ENCODE assay signal across 26 cellular contexts in the genomic region with DNA sequence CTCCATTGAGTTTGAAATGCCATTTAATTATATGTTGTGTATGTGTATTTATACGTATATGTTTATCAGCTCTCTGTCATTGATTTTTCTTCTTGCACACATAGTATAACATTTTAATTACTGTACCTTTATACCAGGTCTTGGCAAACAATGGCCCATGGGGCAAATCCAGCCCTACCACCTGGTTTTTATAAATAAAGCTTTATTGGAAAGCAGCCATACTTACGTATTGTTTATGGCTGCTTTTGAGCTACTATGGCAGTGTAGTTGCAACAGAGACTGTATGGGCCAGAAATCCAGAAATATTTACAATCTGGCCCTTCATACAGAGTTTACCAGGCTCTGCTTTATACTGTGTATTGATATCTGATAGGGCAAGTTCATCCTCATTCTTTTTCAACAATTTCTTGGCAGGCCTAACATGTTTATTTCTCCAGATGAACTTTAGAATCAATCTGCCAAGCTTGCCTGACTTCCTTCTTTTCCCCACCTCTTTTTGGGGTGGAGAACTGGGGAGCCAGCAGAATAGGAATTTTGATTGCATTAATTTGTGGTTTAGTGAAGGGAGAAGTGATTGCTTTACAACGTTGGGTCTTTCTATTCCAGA. TPM values are rescaled to one million over a fixed set of nuclear protein-coding genes. Genes with fewer than 3 reads are reported as not detected.
DNase-seq lines count a peak whose midpoint lies in the region; ATAC-seq, FAIRE-seq and TF ChIP-seq lines count a peak whose summit lies in the region.
"Had no signal": no experiment of that assay in that cellular context is flagged by ENCODE, and none has a peak within 500 bp of the region (broad histone marks: within the 10 kb centered on the region; RNA-seq: fewer than 3 reads in every experiment).

No MANE protein-coding gene starts in this region.

- no peak overlapping the region for H3K4me3 ChIP-seq in K562
- peak overlapping the region in 1 of 3 donors; percentile 15 for H3K4me3 ChIP-seq in right lobe of liver
- H3K4me3 ChIP-seq: suprapubic skin had no signal

- no peaks in the 10 kb centered on the region for H3K27me3 Mint-ChIP-seq in type B pancreatic cell
- H3K27me3 Mint-ChIP-seq: activated B cell treated with CpG ODN at 0.5 μM for 24 hours; activated naive CD8-positive, alpha-beta T cell treated with anti-CD3 and anti-CD28 coated beads, Interleukin-2, amount 10 ng/mL, durations not matched to agents 7 days and 5 days had no signal

- peaks cover 36% of the 10 kb centered on the region for H3K36me3 ChIP-seq in K562 (ENCODE audit: control insufficient read depth, insufficient read depth, low read length)
- peaks cover 0 to 3% (median 1%) of the 10 kb centered on the region in 4 donors for H3K36me3 ChIP-seq in right lobe of liver

- H3K4me2 ChIP-seq in K562 (ENCODE audit: insufficient read depth, low read length): no peak overlapping the region

- TF ChIP-seq RAD21 in K562 (CRISPR knock-in tag; conservative IDR thresholded peaks at IDR 0.05 in 1 of 2, IDR thresholded peaks at IDR 0.05 in 1 of 2): no peak

- H3K36me3 Mint-ChIP-seq in type B pancreatic cell: no peaks in the 10 kb centered on the region

- intact Hi-C loops in K562 (cut with micrococcal nuclease) (no loop called here), right lobe of liver (cut with DNase I) (no loop called here)

- no peak for ATAC-seq in K562
- peak; percentile 85 to 91 (median 89) for ATAC-seq in right lobe of liver
- ATAC-seq in GM21367 (IDR thresholded peaks at IDR 0.05; ENCODE audit: unreplicated experiment): no peak
- ATAC-seq in HG03520 (IDR thresholded peaks at IDR 0.05; ENCODE audit: unreplicated experiment): no peak
- ATAC-seq: esophagus mucosa had no signal

- peaks cover 84% of the 10 kb centered on the region for H3K79me2 ChIP-seq in K562 (ENCODE audit: control insufficient read depth, insufficient read depth, low read length)

- peaks cover 33% of the 10 kb centered on the region for H3K4me1 Mint-ChIP-seq in type B pancreatic cell (ENCODE audit: unreplicated experiment)

- no peaks in the 10 kb centered on the region for H3K27me3 ChIP-seq in K562 (ENCODE audit: control insufficient read depth in 2 of 2, insufficient read depth in 2 of 2, low read length in 2 of 2)
- no peaks in the 10 kb centered on the region for H3K27me3 ChIP-seq in right lobe of liver
- H3K27me3 ChIP-seq: suprapubic skin had no signal

- TF ChIP-seq POLR2A in K562 (conservative IDR thresholded peaks at IDR 0.05): no peak
- no peak for TF ChIP-seq POLR2A in right lobe of liver (IDR thresholded peaks at IDR 0.05)

- H3K27ac Mint-ChIP-seq in type B pancreatic cell: peak overlapping the region; percentile 23
- H3K27ac Mint-ChIP-seq: activated B cell treated with CpG ODN at 0.5 μM for 24 hours; activated naive CD8-positive, alpha-beta T cell treated with anti-CD3 and anti-CD28 coated beads, Interleukin-2, amount 10 ng/mL, durations not matched to agents 7 days and 5 days; CD14-positive monocyte had no signal

- H3K9me3 ChIP-seq in K562 (replicated peaks; ENCODE audit: control insufficient read depth, insufficient read depth, low read depth, low read length): no peaks in the 10 kb centered on the region
- H3K9me3 ChIP-seq in right lobe of liver: no peaks in the 10 kb centered on the region
- H3K9me3 ChIP-seq: suprapubic skin had no signal

- no peak overlapping the region for H2AFZ ChIP-seq in K562 (ENCODE audit: low read depth, low read length)

- in situ Hi-C loops in K562 (cut with MboI): no loop called here

- peaks cover 4% of the 10 kb centered on the region for H4K20me1 ChIP-seq in K562 (replicated peaks; ENCODE audit: control insufficient read depth, insufficient read depth, low read length)

- no peak overlapping the region for H3K27ac ChIP-seq in K562 (ENCODE audit: extremely low read depth, low read depth, low read length)
- peak overlapping the region in 2 of 3 donors; percentile 39 to 55 for H3K27ac ChIP-seq in right lobe of liver
- H3K27ac ChIP-seq: 22Rv1, suprapubic skin had no signal

- CTCF ChIA-PET in K562 (lab: Yijun Ruan, JAX; ENCODE audit: low intra/inter-chr PET ratio): no interaction called here

- no peak overlapping the region for H3K9ac ChIP-seq in K562 (ENCODE audit: insufficient read depth in 1 of 2, low read depth in 2 of 2, low read length in 2 of 2)

- 85% methylated on average over 3 of the region's 3 CpGs for WGBS in K562 (ENCODE audit: insufficient coverage, low coverage, missing lambda C conversion rate)
- 21% methylated on average over 3 of the region's 3 CpGs for WGBS in right lobe of liver (ENCODE audit: insufficient coverage, low coverage, low lambda C conversion rate, missing lambda C conversion rate)

- POLR2A ChIA-PET in K562 (lab: Yijun Ruan, JAX): interaction anchor here (0.9 kb wide), 1 partner anchor 120 kb away, joined by 3 read pairs; no protein-coding TSS in a partner anchor

- peak; percentile 7 to 35 for DNase-seq in NCI-H2081 (lab: John Stamatoyannopoulos, UW)
- DNase-seq in NCI-H2081 treated with DMSO at 0.1 percent for 48 hours (lab: John Stamatoyannopoulos, UW): no peak
- DNase-seq in K562 (ENCODE audit: extremely low read depth in 1 of 4, low spot score in 3 of 4): no peak
- no peak for DNase-seq in right lobe of liver
- no peak for DNase-seq in type B pancreatic cell (ENCODE audit: extremely low spot score, unreplicated experiment)
- DNase-seq in COLO668 (lab: John Stamatoyannopoulos, UW; ENCODE audit: unreplicated experiment): no peak
- DNase-seq: activated B cell treated with CpG ODN at 0.5 μM for 24 hours; activated CD8-positive, alpha-beta memory T cell treated with anti-CD3 and anti-CD28 coated beads for 24 hours; activated naive CD8-positive, alpha-beta T cell treated with anti-CD3 and anti-CD28 coated beads, Interleukin-2, amount 10 ng/mL, durations not matched to agents 7 days and 5 days; DMS53; HCEC 1CT; kidney; NCI-H1694 treated with DMSO at 0.1 percent for 48 hours; NCI-H510A treated with DMSO at 0.1 percent for 48 hours; OCI-M1; SIG-M5; stimulated activated CD4-positive, alpha-beta T cell treated with anti-CD3 and anti-CD28 coated beads, Interleukin-4, amount 100 ng/mL, for 4 hours; stimulated activated CD8-positive, alpha-beta memory T cell treated with anti-CD3 and anti-CD28 coated beads, Interleukin-4, amount 100 ng/mL, for 48 hours had no signal

- H3K4me3 Mint-ChIP-seq in type B pancreatic cell: no peak overlapping the region
- H3K4me3 Mint-ChIP-seq: activated B cell treated with CpG ODN at 0.5 μM for 24 hours; activated naive CD8-positive, alpha-beta T cell treated with anti-CD3 and anti-CD28 coated beads, Interleukin-2, amount 10 ng/mL, durations not matched to agents 7 days and 5 days; CD14-positive monocyte had no signal

- no peaks in the 10 kb centered on the region for H3K9me1 ChIP-seq in K562 (ENCODE audit: control insufficient read depth, insufficient read depth, low read length)

- BruUV-seq in K562 (replicated peaks; lab: Mats Ljungman, UMichigan): no TSS peak

- no peaks in the 10 kb centered on the region for H3K9me3 Mint-ChIP-seq in type B pancreatic cell
- H3K9me3 Mint-ChIP-seq: activated B cell treated with CpG ODN at 0.5 μM for 24 hours; activated naive CD8-positive, alpha-beta T cell treated with anti-CD3 and anti-CD28 coated beads, Interleukin-2, amount 10 ng/mL, durations not matched to agents 7 days and 5 days had no signal

- TF ChIP-seq EP300 in K562 (IDR thresholded peaks at IDR 0.05; ENCODE audit: low read length): no peak

- no peak for FAIRE-seq in K562 (lab: Jason Lieb, UNC)
- FAIRE-seq: GM18507, GM19239 had no signal

- H3K4me1 ChIP-seq in K562 (replicated peaks in 1 of 2; ENCODE audit: control insufficient read depth in 2 of 2, insufficient read depth in 2 of 2, low read length in 2 of 2) (peaks cover 0 to 4% of the 10 kb centered on the region in 2 experiments; a peak in 3 of 5 replicates), right lobe of liver (peaks cover 0 to 60% (median 20%) of the 10 kb centered on the region in 4 donors)

- no peak for TF ChIP-seq CTCF in K562 (IDR thresholded peaks at IDR 0.05 in 2 of 3, conservative IDR thresholded peaks at IDR 0.05 in 1 of 3; ENCODE audit: insufficient read depth in 2 of 3, low read depth in 1 of 3, low read length in 3 of 3)
- TF ChIP-seq CTCF in right lobe of liver (IDR thresholded peaks at IDR 0.05): no peak
- no peak for TF ChIP-seq CTCF in type B pancreatic cell (conservative IDR thresholded peaks at IDR 0.05)

TF ChIP-seq in K562, 482 proteins besides CTCF, POLR2A, EP300 and RAD21 (continues in another document):
- TF ChIP-seq PRPF4 (IDR thresholded peaks at IDR 0.05; ENCODE audit: insufficient read depth, low read depth, low read length, poor library complexity, severe bottlenecking): no peak
- TF ChIP-seq TAF1 (IDR thresholded peaks at IDR 0.05; ENCODE audit: control insufficient read depth, extremely low read depth, insufficient read depth, low read length, severe bottlenecking): no peak

RNA-seq across cellular contexts. Expression of a gene that starts 15.8 kb away (rescaled TPM):
- total RNA-seq in K562 (2011; cell fraction: chromatin; rRNA removed; ENCODE audit: low replicate concordance): 80.2 and 176 TPM in 2 replicates
- 38.9 and 51.6 TPM in 2 replicates for total RNA-seq in K562 (2011; cell fraction: nucleolus; rRNA removed)
- total RNA-seq in K562 (2011; cell fraction: nucleoplasm; rRNA removed): 69.4 and 90.5 TPM in 2 replicates
- 15.1 and 17.1 TPM in 2 replicates for total RNA-seq in K562 (2014; rRNA removed)
- total RNA-seq in K562 (2014; rRNA removed; fragmentation: Illumina TruSeq; extraction: Trizol): 28.8 and 31.3 TPM in 2 replicates
- total RNA-seq in K562 (2015; rRNA removed; fragmentation: Illumina TruSeq; extraction: Trizol): 23.0 TPM in 2 replicates
- 33.5 and 35.3 TPM in 2 replicates for total RNA-seq in K562 (2021)
- polyA plus RNA-seq in K562 (2011; rRNA removed): 61.0 and 73.5 TPM in 2 replicates
- 21.4 and 24.4 TPM in 2 replicates for polyA plus RNA-seq in K562 (2011; cell fraction: cytosol; rRNA removed)
- 195 and 229 TPM in 2 replicates for polyA plus RNA-seq in K562 (2011; cell fraction: nucleus; rRNA removed)
- 18.7 and 19.5 TPM in 2 replicates for polyA plus RNA-seq in K562 (2012)
- polyA plus RNA-seq in K562 (2014; fragmentation: Illumina TruSeq; extraction: Trizol): 20.5 and 22.8 TPM in 2 replicates
- 10 to 100 TPM; 17.0 TPM for polyA plus RNA-seq in K562 (2014; fragmentation: Nextera tagmentation; extraction: Ambion mirVana)
- 27.0 and 32.0 TPM in 2 replicates for polyA plus RNA-seq in K562 (2014; rRNA removed)
- 100 and 104 TPM in 2 replicates for polyA minus RNA-seq in K562 (2011; rRNA and poly(A)+ RNA removed)
- polyA minus RNA-seq in K562 (2011; cell fraction: cytosol; rRNA and poly(A)+ RNA removed): 14.4 and 32.4 TPM in 2 replicates
- 74.2 and 101 TPM in 2 replicates for polyA minus RNA-seq in K562 (2011; cell fraction: nucleus; rRNA and poly(A)+ RNA removed)
- total RNA-seq in right lobe of liver: 10 to 100 TPM; 22.6 to 62.4 (median 37.0) TPM
- total RNA-seq in type B pancreatic cell (ENCODE audit: low replicate concordance): 27.5 and 62.4 TPM in 2 replicates

Comparison
In these comparisons a context has a peak if more than half of its experiments do, and no peak if none do; other contexts are left out.
1. DNase-seq: peak in NCI-H2081 (2 of 2); none in NCI-H2081 treated with DMSO at 0.1 percent for 48 hours (single experiment), K562 (0 of 4), right lobe of liver (0 of 3), type B pancreatic cell (single experiment) and COLO668 (single experiment).
2. ATAC-seq: peak in right lobe of liver (4 of 4); none in K562 (single experiment), GM21367 (single experiment) and HG03520 (single experiment).